19 cellular contexts compared by ENCODE assay signal in genomic region chr6:131101911-131102680, GRCh38. TPM values are rescaled to one million over a fixed set of nuclear protein-coding genes. Genes with fewer than 3 reads are reported as not detected.
DNase-seq lines count a peak whose midpoint lies in the region; ATAC-seq and TF ChIP-seq lines count a peak whose summit lies in the region.
"Had no signal": no experiment of that assay in that cellular context is flagged by ENCODE, and none has a peak within 500 bp of the region (broad histone marks: within the 10 kb centered on the region; RNA-seq: fewer than 3 reads in every experiment).

No MANE protein-coding gene starts in this region.

- DNase-seq in Calu3 (no peak), M059J (ENCODE audit: low read depth) (peak; percentile 66), body of pancreas (no peak), mucosa of descending colon (no peak), NCI-H69 (lab: John Stamatoyannopoulos, UW) (no peak), SKM-1 treated with dmso at 0.1 percent for 144 hours (lab: John Stamatoyannopoulos, UW; ENCODE audit: unreplicated experiment) (no peak), colonic mucosa (no peak)
- DNase-seq: cerebellar nuclear complex, H7, NCI-H146, NCI-H345, ovary, SHP77 treated with DMSO at 0.1 percent for 48 hours, testis had no signal

- CTCF ChIA-PET in Calu3 (lab: Charles Lee), result interaction anchor here (0.6 to 1.8 kb wide), 5 partner anchors 27 to 416 kb away, joined by 3 to 9 read pairs (median 5); partner anchors contain the start of gene EPB41L2

- no peak for TF ChIP-seq CTCF in Calu3 (IDR thresholded peaks at IDR 0.05; ENCODE audit: unreplicated experiment)
- TF ChIP-seq CTCF in body of pancreas (IDR thresholded peaks at IDR 0.05), result no peak
- TF ChIP-seq CTCF in mucosa of descending colon (IDR thresholded peaks at IDR 0.05), result no peak
- TF ChIP-seq CTCF in colonic mucosa (IDR thresholded peaks at IDR 0.05), result no peak

- peaks cover 3% of the 10 kb centered on the region for H3K4me1 ChIP-seq in body of pancreas
- H3K4me1 ChIP-seq in mucosa of descending colon (ENCODE audit: low read depth), result no peaks in the 10 kb centered on the region
- no peaks in the 10 kb centered on the region for H3K4me1 ChIP-seq in colonic mucosa
- H3K4me1 ChIP-seq: testis had no signal

- H3K4me3 ChIP-seq in body of pancreas (no peak overlapping the region), mucosa of descending colon (no peak overlapping the region), colonic mucosa (no peak overlapping the region)
- H3K4me3 ChIP-seq: ovary, smooth muscle cell, testis had no signal

- H3K27me3 ChIP-seq in body of pancreas (no peaks in the 10 kb centered on the region), colonic mucosa (no peaks in the 10 kb centered on the region)
- H3K27me3 ChIP-seq: ovary, testis had no signal

- TSS peak; percentile 37 for BruUV-seq in Calu3 (replicated peaks; lab: Mats Ljungman, UMichigan)

- ATAC-seq in body of pancreas (peak; percentile 42), mucosa of descending colon (peak; percentile 97), GM19324 (IDR thresholded peaks at IDR 0.05; ENCODE audit: low FRiP score, unreplicated experiment) (no peak)
- ATAC-seq: left lobe of liver had no signal

- H3K36me3 Mint-ChIP-seq in Calu3 (ENCODE audit: insufficient read depth, unreplicated experiment), result peaks cover 24% of the 10 kb centered on the region

- H3K4me3 Mint-ChIP-seq in Calu3 (ENCODE audit: low read depth, unreplicated experiment), result peak overlapping the region; percentile 56
- H3K4me3 Mint-ChIP-seq: T-helper 2 cell treated with Interferon-gamma antibody and Interleukin-4, amounts not matched to agents 5 μg/mL and 100 μg/mL, for 36 hours had no signal

- H3K27ac Mint-ChIP-seq in Calu3 (ENCODE audit: unreplicated experiment), result peak overlapping the region; percentile 93
- H3K27ac Mint-ChIP-seq: activated T-helper 2 cell treated with anti-CD3 and anti-CD28 coated beads, Interferon-gamma antibody, Interleukin-2, Interleukin-4, amounts not matched to agents 10 μg/mL and 5 μg/mL and 100 μg/mL, durations not matched to agents 14 hours and 24 hours and 36 hours; T-helper 2 cell treated with Interferon-gamma antibody and Interleukin-4, amounts not matched to agents 5 μg/mL and 100 μg/mL, for 36 hours had no signal

- H3K9me3 ChIP-seq in body of pancreas, result no peaks in the 10 kb centered on the region
- no peaks in the 10 kb centered on the region for H3K9me3 ChIP-seq in mucosa of descending colon
- H3K9me3 ChIP-seq in colonic mucosa, result no peaks in the 10 kb centered on the region
- H3K9me3 ChIP-seq: ovary, testis had no signal

- no peak overlapping the region for H3K9ac ChIP-seq in colonic mucosa (ENCODE audit: low read depth in 2 of 2, low read length in 2 of 2)

- H3K9me3 Mint-ChIP-seq in Calu3 (ENCODE audit: low read depth, unreplicated experiment), result peaks cover 2% of the 10 kb centered on the region

- intact Hi-C loops in Calu3 (cut with micrococcal nuclease; ENCODE audit: unreplicated experiment), result no loop called here
- intact Hi-C loops in body of pancreas (cut with DNase I), result no loop called here
- intact Hi-C loops in mucosa of descending colon (cut with DNase I, micrococcal nuclease), result no loop called here
- intact Hi-C loops in colonic mucosa (cut with DNase I), result no loop called here

- H3K27me3 Mint-ChIP-seq in Calu3 (ENCODE audit: unreplicated experiment), result no peaks in the 10 kb centered on the region

- H3K4me1 Mint-ChIP-seq in Calu3 (ENCODE audit: low read depth, unreplicated experiment), result peaks cover 45% of the 10 kb centered on the region

- 40 to 43% methylated on average over 5 of the region's 5 CpGs for WGBS in body of pancreas, 2 donors

- no peak for TF ChIP-seq POLR2A in body of pancreas (IDR thresholded peaks at IDR 0.05)

- H3K27ac ChIP-seq in body of pancreas (no peak overlapping the region), colonic mucosa (no peak overlapping the region)
- H3K27ac ChIP-seq: ovary, testis had no signal

- H3K36me3 ChIP-seq in body of pancreas (replicated peaks in 1 of 2; ENCODE audit: insufficient read depth in 1 of 2, low read depth in 2 of 2), result no peaks in the 10 kb centered on the region
- H3K36me3 ChIP-seq in mucosa of descending colon (ENCODE audit: low read depth), result no peaks in the 10 kb centered on the region
- no peaks in the 10 kb centered on the region for H3K36me3 ChIP-seq in colonic mucosa
- H3K36me3 ChIP-seq: ovary had no signal

RNA-seq across cellular contexts. Expression of gene AKAP7, which starts 33.2 kb away (rescaled TPM):
- total RNA-seq in Calu3 (2022) (6.7 and 7.7 TPM in 2 replicates), body of pancreas (10 to 100 TPM; 57.6 to 66.9 TPM), mucosa of descending colon (10 to 100 TPM; 13.0 to 21.9 (median 15.3) TPM), colonic mucosa (10 to 100 TPM; 15.3 to 60.1 TPM)
- 6.8 and 8.6 TPM in 2 replicates for total RNA-seq in M059J (2014; rRNA removed; shearing (Covaris generic))

RNA-seq across cellular contexts. Expression of gene EPB41L2, which starts 39.1 kb away (rescaled TPM):
- 284 and 332 TPM in 2 replicates for total RNA-seq in Calu3 (2022)
- 36.1 and 43.0 TPM in 2 replicates for total RNA-seq in M059J (2014; rRNA removed; shearing (Covaris generic))
- 10 to 100 TPM; 43.5 to 47.2 TPM for total RNA-seq in body of pancreas
- total RNA-seq in mucosa of descending colon, result 100 to 1,000 TPM in 1 of 3 donors, 10 to 100 TPM in 2; 80.1 to 148 (median 93.0) TPM
- 100 to 1,000 TPM; 106 to 113 TPM for total RNA-seq in colonic mucosa
